ENCODE assay signal across 14 cellular contexts in the genomic region with DNA sequence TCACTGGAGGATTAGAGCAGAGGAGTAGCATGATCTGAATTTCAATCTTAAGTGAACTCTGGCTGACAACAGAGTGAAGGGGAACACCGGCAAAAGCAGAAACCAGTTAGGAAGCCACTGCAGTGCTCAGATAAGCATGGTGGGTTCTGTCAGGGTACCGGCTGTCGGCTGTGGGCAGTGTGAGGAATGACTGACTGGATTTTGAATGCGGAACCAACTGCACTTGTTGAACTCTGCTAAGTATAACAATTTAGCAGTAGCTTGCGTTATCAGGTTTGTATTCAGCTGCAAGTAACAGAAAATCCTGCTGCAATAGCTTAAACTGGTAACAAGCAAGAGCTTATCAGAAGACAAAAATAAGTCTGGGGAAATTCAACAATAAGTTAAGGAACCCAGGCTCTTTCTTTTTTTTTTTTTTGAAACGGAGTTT. TPM values are rescaled to one million over a fixed set of nuclear protein-coding genes. Genes with fewer than 3 reads are reported as not detected.
A peak's percentile ranks its signal among the peaks of the same experiment; 100 is the strongest.
DNase-seq lines count a peak whose midpoint lies in the region; ATAC-seq and TF ChIP-seq lines count a peak whose summit lies in the region.
"Had no signal": no experiment of that assay in that cellular context is flagged by ENCODE, and none has a peak within 500 bp of the region (broad histone marks: within the 10 kb centered on the region; RNA-seq: fewer than 3 reads in every experiment).

No MANE protein-coding gene starts in this region.

- peaks cover 38 to 51% (median 39%) of the 10 kb centered on the region in 3 donors for H3K4me1 Mint-ChIP-seq in IgD-negative memory B cell

- H3K27me3 ChIP-seq in GM06990 (replicated peaks; ENCODE audit: control insufficient read depth, insufficient read depth, low read length) (no peaks in the 10 kb centered on the region), aorta (ENCODE audit: control insufficient read depth in 1 of 2, insufficient read depth in 2 of 2, low read length in 1 of 2) (no peaks in the 10 kb centered on the region), colonic mucosa (no peaks in the 10 kb centered on the region)
- H3K27me3 ChIP-seq: adrenal gland had no signal

- 86% methylated on average over 6 of the region's 6 CpGs for WGBS in aorta, 2 donors

- H3K4me3 ChIP-seq in GM06990 (replicated peaks; ENCODE audit: low read depth, low read length) (peak overlapping the region; percentile 29), aorta (ENCODE audit: low read length in 2 of 2) (no peak overlapping the region), colonic mucosa (no peak overlapping the region)
- H3K4me3 ChIP-seq: adrenal gland had no signal

- H3K9ac ChIP-seq in colonic mucosa (ENCODE audit: low read depth in 2 of 2, low read length in 2 of 2): no peak overlapping the region

- peak overlapping the region; percentile 41 to 85 (median 64) for H3K4me3 Mint-ChIP-seq in IgD-negative memory B cell

- H3K9me3 ChIP-seq in aorta (ENCODE audit: control insufficient read depth, low read length) (no peaks in the 10 kb centered on the region), colonic mucosa (no peaks in the 10 kb centered on the region)
- H3K9me3 ChIP-seq: adrenal gland had no signal

- no peak for ATAC-seq in aorta (ENCODE audit: low FRiP score)

- peak; percentile 39 for TF ChIP-seq POLR2A in GM19193 (IDR thresholded peaks at IDR 0.05; ENCODE audit: extremely low read depth, insufficient read depth, insufficient read length)

- peak; percentile 70 for DNase-seq in GM06990 (ENCODE audit: extremely low read depth, insufficient read length)
- DNase-seq in germinal center (ENCODE audit: low spot score): peak; percentile 38
- DNase-seq in aorta: no peak
- no peak for DNase-seq in stimulated activated CD4-positive, alpha-beta T cell treated with anti-CD3 and anti-CD28 coated beads, Interleukin-4, amount 100 ng/mL, for 1 hour
- no peak for DNase-seq in colonic mucosa
- DNase-seq in NCI-H2029 (lab: John Stamatoyannopoulos, UW): no peak
- DNase-seq: adrenal gland; dermis blood vessel endothelial cell; NCI-H446 treated with DMSO at 0.1 percent for 48 hours; stimulated activated naive CD4-positive, alpha-beta T cell had no signal

- H3K4me1 ChIP-seq in aorta (ENCODE audit: control insufficient read depth in 1 of 2, insufficient read depth in 2 of 2, low read length in 2 of 2) (no peaks in the 10 kb centered on the region), colonic mucosa (peaks cover 6% of the 10 kb centered on the region)

- intact Hi-C loops in aorta (cut with DNase I) (no loop called here), colonic mucosa (cut with DNase I) (no loop called here)

- peak overlapping the region; percentile 36 to 85 (median 57) for H3K27ac Mint-ChIP-seq in IgD-negative memory B cell

- H3K9me3 Mint-ChIP-seq in IgD-negative memory B cell: no peaks in the 10 kb centered on the region

- H3K27ac ChIP-seq in aorta (ENCODE audit: low read depth in 1 of 2, low read length in 2 of 2): no peak overlapping the region
- H3K27ac ChIP-seq in colonic mucosa: no peak overlapping the region
- H3K27ac ChIP-seq: adrenal gland had no signal

- no peaks in the 10 kb centered on the region for H3K27me3 Mint-ChIP-seq in IgD-negative memory B cell

- H3K36me3 ChIP-seq in GM06990 (ENCODE audit: control insufficient read depth, insufficient read depth, low read length) (no peaks in the 10 kb centered on the region), aorta (ENCODE audit: control insufficient read depth in 1 of 2, insufficient read depth in 2 of 2, low read length in 1 of 2) (no peaks in the 10 kb centered on the region), colonic mucosa (no peaks in the 10 kb centered on the region)
- H3K36me3 ChIP-seq: adrenal gland had no signal

- H3K36me3 Mint-ChIP-seq in IgD-negative memory B cell: no peaks in the 10 kb centered on the region

- TF ChIP-seq CTCF in GM06990 (IDR thresholded peaks at IDR 0.05; ENCODE audit: insufficient read depth, low read length, poor library complexity, severe bottlenecking): no peak
- TF ChIP-seq CTCF in colonic mucosa (IDR thresholded peaks at IDR 0.05): no peak

RNA-seq across cellular contexts. Expression of a gene that starts 5.2 kb away (rescaled TPM):
- polyA plus RNA-seq in IgD-negative memory B cell: 10.0 TPM
- total RNA-seq in aorta: 10 to 100 TPM; 64.4 to 82.7 TPM
- 10 to 100 TPM in 1 of 2 donors, 1 to 10 TPM in 1; 5.1 to 17.8 TPM for polyA plus RNA-seq in aorta
- total RNA-seq in colonic mucosa: 10 to 100 TPM; 51.0 to 55.5 TPM

RNA-seq across cellular contexts. Expression of a gene that starts 5.4 kb away (rescaled TPM):
- polyA plus RNA-seq in IgD-negative memory B cell (not detected), aorta (not detected)
- total RNA-seq in aorta (not detected), colonic mucosa (not detected)
- total RNA-seq: adrenal gland, dermis blood vessel endothelial cell, posterior vena cava had no signal
- polyA plus RNA-seq: adrenal gland, BJ had no signal

Comparison
In these comparisons a context has a peak if more than half of its experiments do, and no peak if none do; other contexts are left out.
1. DNase-seq: peak in GM06990 (single experiment) and germinal center (single experiment); none in aorta (0 of 2), stimulated activated CD4-positive, alpha-beta T cell treated with anti-CD3 and anti-CD28 coated beads, Interleukin-4, amount 100 ng/mL, for 1 hour (single experiment), colonic mucosa (single experiment) and NCI-H2029 (single experiment).